1 cellular context compared by ENCODE assay signal in the genomic region with DNA sequence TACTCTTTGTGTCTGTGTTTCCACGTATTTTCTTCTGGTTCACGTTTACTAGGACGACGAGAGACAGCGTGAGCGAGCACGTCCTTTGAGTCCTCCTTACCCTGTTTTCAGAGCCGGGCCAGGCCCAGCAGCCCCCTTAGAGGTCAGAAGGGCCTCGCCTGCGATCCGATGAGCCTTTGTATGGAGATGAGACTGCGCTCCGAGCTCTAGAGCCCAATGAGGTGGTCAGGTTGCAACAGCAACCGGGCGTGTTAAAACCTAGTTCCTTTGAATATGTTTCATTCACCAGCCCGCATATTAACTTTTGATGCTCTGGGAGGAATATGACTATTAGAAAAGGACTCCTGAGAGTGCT.
TF ChIP-seq lines count a peak whose summit lies in the region.

No MANE protein-coding gene starts in this region.

TF ChIP-seq in GM23338, 12 proteins besides CTCF, POLR2A, EP300 and RAD21 (continued from another document):
- TF ChIP-seq, protein P1, sequence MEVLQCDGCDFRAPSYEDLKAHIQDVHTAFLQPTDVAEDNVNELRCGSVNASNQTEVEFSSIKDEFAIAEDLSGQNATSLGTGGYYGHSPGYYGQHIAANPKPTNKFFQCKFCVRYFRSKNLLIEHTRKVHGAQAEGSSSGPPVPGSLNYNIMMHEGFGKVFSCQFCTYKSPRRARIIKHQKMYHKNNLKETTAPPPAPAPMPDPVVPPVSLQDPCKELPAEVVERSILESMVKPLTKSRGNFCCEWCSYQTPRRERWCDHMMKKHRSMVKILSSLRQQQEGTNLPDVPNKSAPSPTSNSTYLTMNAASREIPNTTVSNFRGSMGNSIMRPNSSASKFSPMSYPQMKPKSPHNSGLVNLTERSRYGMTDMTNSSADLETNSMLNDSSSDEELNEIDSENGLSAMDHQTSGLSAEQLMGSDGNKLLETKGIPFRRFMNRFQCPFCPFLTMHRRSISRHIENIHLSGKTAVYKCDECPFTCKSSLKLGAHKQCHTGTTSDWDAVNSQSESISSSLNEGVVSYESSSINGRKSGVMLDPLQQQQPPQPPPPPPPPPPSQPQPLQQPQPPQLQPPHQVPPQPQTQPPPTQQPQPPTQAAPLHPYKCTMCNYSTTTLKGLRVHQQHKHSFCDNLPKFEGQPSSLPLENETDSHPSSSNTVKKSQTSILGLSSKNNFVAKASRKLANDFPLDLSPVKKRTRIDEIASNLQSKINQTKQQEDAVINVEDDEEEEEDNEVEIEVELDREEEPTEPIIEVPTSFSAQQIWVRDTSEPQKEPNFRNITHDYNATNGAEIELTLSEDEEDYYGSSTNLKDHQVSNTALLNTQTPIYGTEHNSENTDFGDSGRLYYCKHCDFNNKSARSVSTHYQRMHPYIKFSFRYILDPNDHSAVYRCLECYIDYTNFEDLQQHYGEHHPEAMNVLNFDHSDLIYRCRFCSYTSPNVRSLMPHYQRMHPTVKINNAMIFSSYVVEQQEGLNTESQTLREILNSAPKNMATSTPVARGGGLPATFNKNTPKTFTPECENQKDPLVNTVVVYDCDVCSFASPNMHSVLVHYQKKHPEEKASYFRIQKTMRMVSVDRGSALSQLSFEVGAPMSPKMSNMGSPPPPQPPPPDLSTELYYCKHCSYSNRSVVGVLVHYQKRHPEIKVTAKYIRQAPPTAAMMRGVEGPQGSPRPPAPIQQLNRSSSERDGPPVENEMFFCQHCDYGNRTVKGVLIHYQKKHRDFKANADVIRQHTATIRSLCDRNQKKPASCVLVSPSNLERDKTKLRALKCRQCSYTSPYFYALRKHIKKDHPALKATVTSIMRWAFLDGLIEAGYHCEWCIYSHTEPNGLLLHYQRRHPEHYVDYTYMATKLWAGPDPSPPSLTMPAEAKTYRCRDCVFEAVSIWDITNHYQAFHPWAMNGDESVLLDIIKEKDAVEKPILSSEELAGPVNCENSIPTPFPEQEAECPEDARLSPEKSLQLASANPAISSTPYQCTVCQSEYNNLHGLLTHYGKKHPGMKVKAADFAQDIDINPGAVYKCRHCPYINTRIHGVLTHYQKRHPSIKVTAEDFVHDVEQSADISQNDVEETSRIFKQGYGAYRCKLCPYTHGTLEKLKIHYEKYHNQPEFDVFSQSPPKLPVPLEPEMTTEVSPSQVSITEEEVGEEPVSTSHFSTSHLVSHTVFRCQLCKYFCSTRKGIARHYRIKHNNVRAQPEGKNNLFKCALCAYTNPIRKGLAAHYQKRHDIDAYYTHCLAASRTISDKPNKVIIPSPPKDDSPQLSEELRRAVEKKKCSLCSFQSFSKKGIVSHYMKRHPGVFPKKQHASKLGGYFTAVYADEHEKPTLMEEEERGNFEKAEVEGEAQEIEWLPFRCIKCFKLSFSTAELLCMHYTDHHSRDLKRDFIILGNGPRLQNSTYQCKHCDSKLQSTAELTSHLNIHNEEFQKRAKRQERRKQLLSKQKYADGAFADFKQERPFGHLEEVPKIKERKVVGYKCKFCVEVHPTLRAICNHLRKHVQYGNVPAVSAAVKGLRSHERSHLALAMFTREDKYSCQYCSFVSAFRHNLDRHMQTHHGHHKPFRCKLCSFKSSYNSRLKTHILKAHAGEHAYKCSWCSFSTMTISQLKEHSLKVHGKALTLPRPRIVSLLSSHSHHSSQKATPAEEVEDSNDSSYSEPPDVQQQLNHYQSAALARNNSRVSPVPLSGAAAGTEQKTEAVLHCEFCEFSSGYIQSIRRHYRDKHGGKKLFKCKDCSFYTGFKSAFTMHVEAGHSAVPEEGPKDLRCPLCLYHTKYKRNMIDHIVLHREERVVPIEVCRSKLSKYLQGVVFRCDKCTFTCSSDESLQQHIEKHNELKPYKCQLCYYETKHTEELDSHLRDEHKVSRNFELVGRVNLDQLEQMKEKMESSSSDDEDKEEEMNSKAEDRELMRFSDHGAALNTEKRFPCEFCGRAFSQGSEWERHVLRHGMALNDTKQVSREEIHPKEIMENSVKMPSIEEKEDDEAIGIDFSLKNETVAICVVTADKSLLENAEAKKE (CRISPR knock-in tag; IDR thresholded peaks at IDR 0.05) = no peak
- TF ChIP-seq POLR2AphosphoS5 (IDR thresholded peaks at IDR 0.05; ENCODE audit: low read depth) (no peak), EZH2 (IDR thresholded peaks at IDR 0.05; ENCODE audit: low read depth, unreplicated experiment) (no peak), STAT1 (IDR thresholded peaks at IDR 0.05; ENCODE audit: unreplicated experiment) (no peak), ZNF114 (CRISPR knock-in tag; IDR thresholded peaks at IDR 0.05) (no peak), NANOG (IDR thresholded peaks at IDR 0.05; ENCODE audit: borderline replicate concordance) (no peak), CREB1 (CRISPR knock-in tag; IDR thresholded peaks at IDR 0.05; ENCODE audit: low read depth) (no peak)
- TF ChIP-seq, protein P2, sequence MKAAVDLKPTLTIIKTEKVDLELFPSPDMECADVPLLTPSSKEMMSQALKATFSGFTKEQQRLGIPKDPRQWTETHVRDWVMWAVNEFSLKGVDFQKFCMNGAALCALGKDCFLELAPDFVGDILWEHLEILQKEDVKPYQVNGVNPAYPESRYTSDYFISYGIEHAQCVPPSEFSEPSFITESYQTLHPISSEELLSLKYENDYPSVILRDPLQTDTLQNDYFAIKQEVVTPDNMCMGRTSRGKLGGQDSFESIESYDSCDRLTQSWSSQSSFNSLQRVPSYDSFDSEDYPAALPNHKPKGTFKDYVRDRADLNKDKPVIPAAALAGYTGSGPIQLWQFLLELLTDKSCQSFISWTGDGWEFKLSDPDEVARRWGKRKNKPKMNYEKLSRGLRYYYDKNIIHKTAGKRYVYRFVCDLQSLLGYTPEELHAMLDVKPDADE (IDR thresholded peaks at IDR 0.05) = no peak
- TF ChIP-seq, protein P3, sequence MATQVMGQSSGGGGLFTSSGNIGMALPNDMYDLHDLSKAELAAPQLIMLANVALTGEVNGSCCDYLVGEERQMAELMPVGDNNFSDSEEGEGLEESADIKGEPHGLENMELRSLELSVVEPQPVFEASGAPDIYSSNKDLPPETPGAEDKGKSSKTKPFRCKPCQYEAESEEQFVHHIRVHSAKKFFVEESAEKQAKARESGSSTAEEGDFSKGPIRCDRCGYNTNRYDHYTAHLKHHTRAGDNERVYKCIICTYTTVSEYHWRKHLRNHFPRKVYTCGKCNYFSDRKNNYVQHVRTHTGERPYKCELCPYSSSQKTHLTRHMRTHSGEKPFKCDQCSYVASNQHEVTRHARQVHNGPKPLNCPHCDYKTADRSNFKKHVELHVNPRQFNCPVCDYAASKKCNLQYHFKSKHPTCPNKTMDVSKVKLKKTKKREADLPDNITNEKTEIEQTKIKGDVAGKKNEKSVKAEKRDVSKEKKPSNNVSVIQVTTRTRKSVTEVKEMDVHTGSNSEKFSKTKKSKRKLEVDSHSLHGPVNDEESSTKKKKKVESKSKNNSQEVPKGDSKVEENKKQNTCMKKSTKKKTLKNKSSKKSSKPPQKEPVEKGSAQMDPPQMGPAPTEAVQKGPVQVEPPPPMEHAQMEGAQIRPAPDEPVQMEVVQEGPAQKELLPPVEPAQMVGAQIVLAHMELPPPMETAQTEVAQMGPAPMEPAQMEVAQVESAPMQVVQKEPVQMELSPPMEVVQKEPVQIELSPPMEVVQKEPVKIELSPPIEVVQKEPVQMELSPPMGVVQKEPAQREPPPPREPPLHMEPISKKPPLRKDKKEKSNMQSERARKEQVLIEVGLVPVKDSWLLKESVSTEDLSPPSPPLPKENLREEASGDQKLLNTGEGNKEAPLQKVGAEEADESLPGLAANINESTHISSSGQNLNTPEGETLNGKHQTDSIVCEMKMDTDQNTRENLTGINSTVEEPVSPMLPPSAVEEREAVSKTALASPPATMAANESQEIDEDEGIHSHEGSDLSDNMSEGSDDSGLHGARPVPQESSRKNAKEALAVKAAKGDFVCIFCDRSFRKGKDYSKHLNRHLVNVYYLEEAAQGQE (IDR thresholded peaks at IDR 0.05; ENCODE audit: unreplicated experiment) = no peak
